ENCODE assay signal across 11 cellular contexts in genomic region chr1:184971522-184972265, GRCh38. TPM values are rescaled to one million over a fixed set of nuclear protein-coding genes. Genes with fewer than 3 reads are reported as not detected.
DNase-seq lines count a peak whose midpoint lies in the region; ATAC-seq, FAIRE-seq and TF ChIP-seq lines count a peak whose summit lies in the region.
"Had no signal": no experiment of that assay in that cellular context is flagged by ENCODE, and none has a peak within 500 bp of the region (broad histone marks: within the 10 kb centered on the region; RNA-seq: fewer than 3 reads in every experiment).

No MANE protein-coding gene starts in this region.

- no peak for TF ChIP-seq EP300 in GM12878 (IDR thresholded peaks at IDR 0.05; ENCODE audit: borderline replicate concordance in 1 of 2, control insufficient read depth in 1 of 2, low read depth in 2 of 2, low read length in 2 of 2)

- no peaks in the 10 kb centered on the region for H3K9me2 ChIP-seq in GM23248 (ENCODE audit: insufficient read depth)

- H3K9ac ChIP-seq in GM23248: 0 out of 2 replicates have a peak overlapping the region, but pooled peaks have one; percentile 82
- H3K9ac ChIP-seq in GM12878 (ENCODE audit: control insufficient read depth, insufficient read depth, low read length): peak overlapping the region; percentile 83; the same call in 1 of the 2 replicates
- peak overlapping the region; percentile 5 for H3K9ac ChIP-seq in muscle layer of colon (ENCODE audit: low read length)
- H3K9ac ChIP-seq: neural progenitor cell had no signal

- H3F3A ChIP-seq in GM23248 (ENCODE audit: insufficient read depth): peaks cover 25% of the 10 kb centered on the region

- CTCF ChIA-PET in A673 (lab: Charles Lee): no interaction called here
- CTCF ChIA-PET in GM12878 (lab: Yijun Ruan, JAX): interaction anchor here (1.0 to 5.7 kb wide), 13 partner anchors 9 to 229 kb away, joined by 3 to 35 read pairs (median 4); no protein-coding TSS in a partner anchor

- H3K4me1 ChIP-seq in A673 (ENCODE audit: insufficient read depth, low read length, poor library complexity, severe bottlenecking) (peaks cover 35% of the 10 kb centered on the region), GM23248 (ENCODE audit: insufficient read depth) (peaks cover 31% of the 10 kb centered on the region), GM12878 (ENCODE audit: control insufficient read depth, insufficient read depth, low read length) (peaks cover 25% of the 10 kb centered on the region), muscle layer of colon (ENCODE audit: insufficient read depth, low read length) (peaks cover 44% of the 10 kb centered on the region)
- H3K4me1 ChIP-seq: neural progenitor cell had no signal

- H3K36me3 ChIP-seq in A673 (ENCODE audit: insufficient read depth, low read length, poor library complexity, severe bottlenecking) (no peaks in the 10 kb centered on the region), GM23248 (ENCODE audit: low read depth) (no peaks in the 10 kb centered on the region), GM12878 (ENCODE audit: control insufficient read depth in 2 of 2, insufficient read depth in 2 of 2, low read length in 1 of 2) (no peaks in the 10 kb centered on the region), muscle layer of colon (ENCODE audit: insufficient read depth, low read length) (no peaks in the 10 kb centered on the region)
- H3K36me3 ChIP-seq: neural progenitor cell had no signal

- H3K27me3 ChIP-seq in A673 (replicated peaks; ENCODE audit: insufficient read depth, low read depth, low read length, poor library complexity): no peaks in the 10 kb centered on the region
- no peaks in the 10 kb centered on the region for H3K27me3 ChIP-seq in GM23248 (replicated peaks; ENCODE audit: insufficient read depth)
- no peaks in the 10 kb centered on the region for H3K27me3 ChIP-seq in GM12878 (replicated peaks in 1 of 2; ENCODE audit: control insufficient read depth in 2 of 2, insufficient read depth in 2 of 2, low read length in 1 of 2)
- no peaks in the 10 kb centered on the region for H3K27me3 ChIP-seq in muscle layer of colon (ENCODE audit: control insufficient read depth in 1 of 2, insufficient read depth in 2 of 2, low read length in 2 of 2)

- H3K79me2 ChIP-seq in GM23248 (ENCODE audit: insufficient read depth): peaks cover 6% of the 10 kb centered on the region; the same call in 1 of the 2 replicates
- peaks cover 32% of the 10 kb centered on the region for H3K79me2 ChIP-seq in GM12878 (ENCODE audit: control insufficient read depth, insufficient read depth, low read length)

- RAD21 ChIA-PET in GM12878 (lab: Charles Lee; ENCODE audit: unreplicated experiment): interaction anchor here (0.7 to 3.1 kb wide), 13 partner anchors 10 to 345 kb away, joined by 3 to 22 read pairs (median 5); partner anchors contain the start of gene IVNS1ABP

- H3K27ac ChIP-seq in A673 (ENCODE audit: low read depth, low read length, poor library complexity, severe bottlenecking): peak overlapping the region; percentile 92
- H3K27ac ChIP-seq in GM23248: peak overlapping the region; percentile 11; the same call in 1 of the 2 replicates
- peak overlapping the region; percentile 86; the same call in 1 of the 2 replicates for H3K27ac ChIP-seq in GM12878 (ENCODE audit: control insufficient read depth, insufficient read depth)
- H3K27ac ChIP-seq in muscle layer of colon (ENCODE audit: low read depth, low read length): peak overlapping the region; percentile 88
- H3K27ac ChIP-seq: C4-2B, neural progenitor cell had no signal

- SMC1A ChIA-PET in GM12878 (lab: Charles Lee; ENCODE audit: uncharacterized antibody, unreplicated experiment): interaction anchor here (0.7 to 5.9 kb wide), 24 partner anchors 9 to 480 kb away, joined by 3 to 32 read pairs (median 4); no protein-coding TSS in a partner anchor

- intact Hi-C loops in A673 (cut with micrococcal nuclease; ENCODE audit: unreplicated experiment): loop anchor here (5.0 kb wide), 1 partner anchor 186 kb away; the partner anchor contains the start of genes SWT1 and TRMT1L
- intact Hi-C loops in GM12878 (cut with micrococcal nuclease; ENCODE audit: unreplicated experiment): loop anchor here (2.0 to 5.0 kb wide), 3 partner anchors 79 to 219 kb away; partner anchors contain the start of gene EDEM3

- DNase-seq in A673 (ENCODE audit: low spot score): no peak
- DNase-seq in GM23248: peak; percentile 22
- no peak for DNase-seq in GM12878 (ENCODE audit: low read depth, low spot score)
- no peak for DNase-seq in NCI-H1105 treated with DMSO at 0.1 percent for 48 hours (lab: John Stamatoyannopoulos, UW)
- DNase-seq in NCI-H146 (lab: John Stamatoyannopoulos, UW): no peak
- no peak for DNase-seq in GM20000 (ENCODE audit: low spot score)
- DNase-seq: NCI-H345 had no signal

- 87 to 89% methylated on average over 8 of the region's 8 CpGs for WGBS in GM23248 (ENCODE audit: low coverage in 1 of 2, low lambda C conversion rate in 2 of 2, missing lambda C conversion rate in 2 of 2), 2 experiments
- WGBS in GM12878 (ENCODE audit: insufficient coverage, insufficient replicate concordance, low lambda C conversion rate, missing lambda C conversion rate): 74% methylated on average over 8 of the region's 8 CpGs

- H4K20me1 ChIP-seq in GM23248 (ENCODE audit: insufficient read depth) (no peaks in the 10 kb centered on the region), GM12878 (ENCODE audit: control insufficient read depth, insufficient read depth) (no peaks in the 10 kb centered on the region)

- TF ChIP-seq CTCF in A673 (conservative IDR thresholded peaks at IDR 0.05; ENCODE audit: low read depth, low read length): no peak
- no peak for TF ChIP-seq CTCF in GM12878 (IDR thresholded peaks at IDR 0.05 in 2 of 3, conservative IDR thresholded peaks at IDR 0.05 in 1 of 3; ENCODE audit: control insufficient read depth in 2 of 3, extremely low read depth in 1 of 3, insufficient read depth in 1 of 3, low read depth in 3 of 3, low read length in 3 of 3)
- no peak for TF ChIP-seq CTCF in GM20000 (IDR thresholded peaks at IDR 0.05; ENCODE audit: extremely low read depth, missing control alignments)

- TF ChIP-seq RAD21 in GM12878 (IDR thresholded peaks at IDR 0.05; ENCODE audit: insufficient read depth, low read depth, low read length): no peak

- BruUV-seq in A673 (replicated peaks; lab: Mats Ljungman, UMichigan): no TSS peak
- no TSS peak for BruUV-seq in GM12878 (replicated peaks; lab: Mats Ljungman, UMichigan)

- in situ Hi-C loops in GM23248 (cut with MboI) (no loop called here), GM12878 (cut with MboI) (no loop called here)

- FAIRE-seq in GM12878 (lab: Jason Lieb, UNC): no peak

- H3K4me2 ChIP-seq in GM23248 (ENCODE audit: unreplicated experiment) (peak overlapping the region; percentile 84), GM12878 (ENCODE audit: control insufficient read depth, insufficient read depth) (peak overlapping the region; percentile 87)
- H3K4me2 ChIP-seq: neural progenitor cell had no signal

- POLR2A ChIA-PET in A673 (lab: Charles Lee; ENCODE audit: low non-redundant PET): no interaction called here
- POLR2A ChIA-PET in GM12878 (lab: Charles Lee): interaction anchor here (0.6 to 2.4 kb wide), 7 partner anchors 7 to 197 kb away, joined by 3 to 10 read pairs (median 3); no protein-coding TSS in a partner anchor

- H3K4me3 ChIP-seq in A673 (ENCODE audit: low read depth, low read length, poor library complexity, severe bottlenecking) (peak overlapping the region; percentile 84), GM23248 (peak overlapping the region; percentile 87; the same call in 1 of the 2 replicates), GM12878 (peak overlapping the region; percentile 55; the same call in 1 of the 2 replicates), muscle layer of colon (ENCODE audit: low read depth in 1 of 2, low read length in 2 of 2) (peak overlapping the region in 1 of 2 donors; percentile 95)
- H3K4me3 ChIP-seq: neural progenitor cell had no signal

- no peak overlapping the region for H2AFZ ChIP-seq in GM23248
- no peak overlapping the region for H2AFZ ChIP-seq in GM12878 (ENCODE audit: control insufficient read depth, low read depth, low read length)
- H2AFZ ChIP-seq: neural progenitor cell had no signal

- ATAC-seq in GM12878 (no peak), GM19351 (IDR thresholded peaks at IDR 0.05; ENCODE audit: unreplicated experiment) (no peak)

- no peaks in the 10 kb centered on the region for H3K9me3 ChIP-seq in A673 (ENCODE audit: low read depth, low read length, poor library complexity, severe bottlenecking)
- H3K9me3 ChIP-seq in GM23248 (ENCODE audit: low read depth): no peaks in the 10 kb centered on the region
- H3K9me3 ChIP-seq in GM12878 (replicated peaks; ENCODE audit: control insufficient read depth, insufficient read depth, low read length): no peaks in the 10 kb centered on the region
- no peaks in the 10 kb centered on the region for H3K9me3 ChIP-seq in muscle layer of colon (ENCODE audit: low read length)

- TF ChIP-seq POLR2A in GM12878 (IDR thresholded peaks at IDR 0.05; ENCODE audit: low read depth, low read length): no peak

TF ChIP-seq in GM12878, 131 proteins besides CTCF, POLR2A, EP300 and RAD21:
- TF ChIP-seq EZH2 (IDR thresholded peaks at IDR 0.05; ENCODE audit: borderline replicate concordance, control insufficient read depth, low read depth, low read length) (no peak), PML (IDR thresholded peaks at IDR 0.05; ENCODE audit: low read length) (0 out of 2 replicates have a peak, but pooled peaks have one; percentile 11), NR2C1 (IDR thresholded peaks at IDR 0.05) (no peak)

RNA-seq across cellular contexts. Expression of gene NIBAN1, which starts 2.6 kb away (rescaled TPM):
- total RNA-seq in A673 (2021) (52.9 and 54.8 TPM in 2 replicates), GM12878 (2014; rRNA removed) (59.4 and 63.8 TPM in 2 replicates), GM12878 (2014; rRNA removed; fragmentation: Illumina TruSeq; extraction: Trizol) (58.9 and 59.9 TPM in 2 replicates), GM12878 (2021) (66.4 and 67.8 TPM in 2 replicates)
- 34.8 and 35.5 TPM in 2 replicates for total RNA-seq in GM23248 (2014; rRNA removed; shearing (Covaris generic))
- polyA plus RNA-seq in GM23248 (2016; fragmentation: Nextera tagmentation; extraction: Ambion mirVana) (19.5 and 19.9 TPM in 2 replicates), GM12878 (2011; rRNA removed) (14.0 and 14.3 TPM in 2 replicates), GM12878 (2014; fragmentation: Illumina TruSeq; extraction: Trizol) (62.3 and 69.0 TPM in 2 replicates), GM12878 (2014; fragmentation: Nextera tagmentation; extraction: Ambion mirVana) (10 to 100 TPM; 11.2 to 15.1 TPM), GM12878 (2014; rRNA removed) (40.0 and 40.9 TPM in 2 replicates), GM12878 (2016; fragmentation: Nextera tagmentation; extraction: Ambion mirVana) (10 to 100 TPM; 42.6 to 45.9 TPM)
- total RNA-seq in GM12878 (2013; cell fraction: nucleolus; rRNA removed): 16.0 and 19.5 TPM in 2 replicates
- 11.4 TPM for polyA plus RNA-seq in GM12878 (2011; ENCODE audit: low read depth)
- 9.7 and 10.6 TPM in 2 replicates for polyA plus RNA-seq in GM12878 (2011; cell fraction: cytosol; rRNA removed)
- 9.3 and 16.1 TPM in 2 replicates for polyA plus RNA-seq in GM12878 (2011; cell fraction: nucleus; rRNA removed)
- 15.2 TPM in 2 replicates for polyA plus RNA-seq in GM12878 (2012)
- polyA minus RNA-seq in GM12878 (2011; rRNA and poly(A)+ RNA removed): 18.1 and 19.2 TPM in 2 replicates
- 7.4 and 10.1 TPM in 2 replicates for polyA minus RNA-seq in GM12878 (2011; cell fraction: cytosol; rRNA and poly(A)+ RNA removed)
- 8.0 and 15.4 TPM in 2 replicates for polyA minus RNA-seq in GM12878 (2011; cell fraction: nucleus; rRNA and poly(A)+ RNA removed)

Comparison
In these comparisons a context has a peak if more than half of its experiments do, and no peak if none do; other contexts are left out.
1. H3K27ac ChIP-seq: peak in every context shown above with its lines; median percentile 92 in A673; 88 in muscle layer of colon; 86 in GM12878; 11 in GM23248.
2. H3K9ac ChIP-seq: peak in every context shown above with its lines; median percentile 83 in GM12878; 82 in GM23248; 5 in muscle layer of colon.